ENCODE assay signal across 9 cellular contexts in genomic region chr6:154805288-154805911, GRCh38.
DNase-seq lines count a peak whose midpoint lies in the region; ATAC-seq, FAIRE-seq and TF ChIP-seq lines count a peak whose summit lies in the region.
"Had no signal": no experiment of that assay in that cellular context is flagged by ENCODE, and none has a peak within 500 bp of the region (broad histone marks: within the 10 kb centered on the region; RNA-seq: fewer than 3 reads in every experiment).

No MANE protein-coding gene starts in this region.

- H3K27ac Mint-ChIP-seq in activated T-helper 2 cell treated with anti-CD3 and anti-CD28 coated beads, Interferon-gamma antibody, Interleukin-2, Interleukin-4, amounts not matched to agents 10 μg/mL and 5 μg/mL and 100 μg/mL, durations not matched to agents 14 hours and 24 hours and 36 hours, result no peak overlapping the region
- H3K27ac Mint-ChIP-seq: stimulated activated naive CD8-positive, alpha-beta T cell treated with anti-CD3 and anti-CD28 coated beads, Interleukin-15, Interleukin-2, amounts not matched to agents 100 ng/mL and 50 ng/mL, for 24 hours had no signal

- FAIRE-seq in K562 (lab: Jason Lieb, UNC), result no peak

- CTCF ChIA-PET in GM10248 (lab: Yijun Ruan, JAX) (interaction anchor here (0.8 to 10.2 kb wide), 11 partner anchors 10 to 130 kb away, joined by 3 to 175 read pairs (median 3); no protein-coding TSS in a partner anchor), K562 (lab: Yijun Ruan, JAX; ENCODE audit: low intra/inter-chr PET ratio) (interaction anchor here (0.6 to 3.3 kb wide), 8 partner anchors 13 to 305 kb away, joined by 3 to 59 read pairs (median 4); no protein-coding TSS in a partner anchor)

- H3K36me3 Mint-ChIP-seq in activated T-helper 2 cell treated with anti-CD3 and anti-CD28 coated beads, Interferon-gamma antibody, Interleukin-2, Interleukin-4, amounts not matched to agents 10 μg/mL and 5 μg/mL and 100 μg/mL, durations not matched to agents 14 hours and 24 hours and 36 hours (ENCODE audit: low read depth), result peaks cover 54% of the 10 kb centered on the region

- no peaks in the 10 kb centered on the region for H3K4me1 ChIP-seq in K562 (replicated peaks in 1 of 2; ENCODE audit: control insufficient read depth in 2 of 2, insufficient read depth in 2 of 2, low read length in 2 of 2)
- no peaks in the 10 kb centered on the region for H3K4me1 ChIP-seq in left lung

- no peak overlapping the region for H3K4me3 ChIP-seq in K562
- H3K4me3 ChIP-seq in left lung, result no peak overlapping the region

- intact Hi-C loops in K562 (cut with micrococcal nuclease) (loop anchor here (1.0 to 10.0 kb wide), 4 partner anchors 73 to 651 kb away; partner anchors contain the start of gene SCAF8), left lung (cut with DNase I) (loop anchor here in 1 of 2 donors (10.0 kb wide), 1 partner anchor 131 kb away; no protein-coding TSS in a partner anchor)
- intact Hi-C loops in activated T-helper 2 cell treated with anti-CD3 and anti-CD28 coated beads, Interferon-gamma antibody, Interleukin-2, Interleukin-4, amounts not matched to agents 10 μg/mL and 5 μg/mL and 100 μg/mL, durations not matched to agents 14 hours and 24 hours and 36 hours (cut with micrococcal nuclease), result loop anchor here (1.0 kb wide), 2 partner anchors 72 to 130 kb away; partner anchors contain the start of gene SCAF8

- 0 out of 3 replicates have a peak, but pooled peaks cover under 1% of the 10 kb centered on the region for H3K79me2 ChIP-seq in K562 (ENCODE audit: control insufficient read depth, insufficient read depth, low read length)

- POLR2A ChIA-PET in GM10248 (lab: Yijun Ruan, JAX), result no interaction called here
- POLR2A ChIA-PET in K562 (lab: Yijun Ruan, JAX), result interaction anchor here (0.6 to 1.0 kb wide), 2 partner anchors 9 to 123 kb away, joined by 3 read pairs; no protein-coding TSS in a partner anchor

- no TSS peak for BruUV-seq in K562 (replicated peaks; lab: Mats Ljungman, UMichigan)

- DNase-seq in GM10248 (ENCODE audit: extremely low spot score) (peak; percentile 20), NCI-H1092 treated with DMSO at 0.1 percent for 48 hours (lab: John Stamatoyannopoulos, UW) (peak; percentile 31), K562 (ENCODE audit: extremely low read depth in 1 of 4, low spot score in 3 of 4) (peak; percentile 28 to 42 (median 34)), left lung (no peak), activated gamma-delta T cell treated with Interleukin-2 at 50 U/mL for 16 hours (no peak)
- no peak for DNase-seq in activated effector memory CD4-positive, alpha-beta T cell treated with anti-CD3 and anti-CD28 coated beads, Interleukin-2, amount 50 U/mL, for 16 hours
- no peak for DNase-seq in activated T-helper 2 cell treated with anti-CD3 and anti-CD28 coated beads, Interferon-gamma antibody, Interleukin-2, Interleukin-4, amounts not matched to agents 10 μg/mL and 5 μg/mL and 100 μg/mL, durations not matched to agents 14 hours and 24 hours and 36 hours (ENCODE audit: low spot score)

- TF ChIP-seq POLR2A in K562 (conservative IDR thresholded peaks at IDR 0.05), result no peak

- no peak overlapping the region for H3K27ac ChIP-seq in 22Rv1
- no peak overlapping the region for H3K27ac ChIP-seq in K562 (ENCODE audit: extremely low read depth, low read depth, low read length)
- H3K27ac ChIP-seq in left lung, result no peak overlapping the region

- ATAC-seq in K562, result peak; percentile 69; the same call in 2 of the 3 replicates
- peak; percentile 57 for ATAC-seq in left lung

- peaks cover 2% of the 10 kb centered on the region for H3K4me1 Mint-ChIP-seq in activated T-helper 2 cell treated with anti-CD3 and anti-CD28 coated beads, Interferon-gamma antibody, Interleukin-2, Interleukin-4, amounts not matched to agents 10 μg/mL and 5 μg/mL and 100 μg/mL, durations not matched to agents 14 hours and 24 hours and 36 hours (ENCODE audit: low read depth)

- no peaks in the 10 kb centered on the region for H3K27me3 Mint-ChIP-seq in activated T-helper 2 cell treated with anti-CD3 and anti-CD28 coated beads, Interferon-gamma antibody, Interleukin-2, Interleukin-4, amounts not matched to agents 10 μg/mL and 5 μg/mL and 100 μg/mL, durations not matched to agents 14 hours and 24 hours and 36 hours (ENCODE audit: low read depth)
- H3K27me3 Mint-ChIP-seq: stimulated activated naive CD8-positive, alpha-beta T cell treated with anti-CD3 and anti-CD28 coated beads, Interleukin-15, Interleukin-2, amounts not matched to agents 100 ng/mL and 50 ng/mL, for 24 hours had no signal

- in situ Hi-C loops in K562 (cut with MboI), result loop anchor here (25.0 kb wide), 1 partner anchor 643 kb away; no protein-coding TSS in a partner anchor

- H3K9me3 ChIP-seq in K562 (replicated peaks; ENCODE audit: control insufficient read depth, insufficient read depth, low read depth, low read length) (no peaks in the 10 kb centered on the region), left lung (no peaks in the 10 kb centered on the region)

- 35% methylated on average over 2 of the region's 2 CpGs for WGBS in K562 (ENCODE audit: insufficient coverage, low coverage, missing lambda C conversion rate)

- H3K27me3 ChIP-seq in K562 (ENCODE audit: control insufficient read depth in 2 of 2, insufficient read depth in 2 of 2, low read length in 2 of 2) (no peaks in the 10 kb centered on the region), left lung (no peaks in the 10 kb centered on the region)

- TF ChIP-seq EP300 in K562 (IDR thresholded peaks at IDR 0.05; ENCODE audit: low read length), result no peak

- no peaks in the 10 kb centered on the region for H3K9me1 ChIP-seq in K562 (ENCODE audit: control insufficient read depth, insufficient read depth, low read length)

- no peaks in the 10 kb centered on the region for H4K20me1 ChIP-seq in K562 (replicated peaks; ENCODE audit: control insufficient read depth, insufficient read depth, low read length)

- peaks cover 84% of the 10 kb centered on the region for H3K36me3 ChIP-seq in K562 (ENCODE audit: control insufficient read depth, insufficient read depth, low read length)
- H3K36me3 ChIP-seq in left lung, result peaks cover 4 to 40% of the 10 kb centered on the region in 2 donors

- H3K9me3 Mint-ChIP-seq in activated T-helper 2 cell treated with anti-CD3 and anti-CD28 coated beads, Interferon-gamma antibody, Interleukin-2, Interleukin-4, amounts not matched to agents 10 μg/mL and 5 μg/mL and 100 μg/mL, durations not matched to agents 14 hours and 24 hours and 36 hours, result no peaks in the 10 kb centered on the region
- H3K9me3 Mint-ChIP-seq: stimulated activated naive CD8-positive, alpha-beta T cell treated with anti-CD3 and anti-CD28 coated beads, Interleukin-15, Interleukin-2, amounts not matched to agents 100 ng/mL and 50 ng/mL, for 24 hours had no signal

- no peak overlapping the region for H3K9ac ChIP-seq in K562 (ENCODE audit: insufficient read depth in 1 of 2, low read depth in 2 of 2, low read length in 2 of 2)

- TF ChIP-seq CTCF in 22Rv1 (IDR thresholded peaks at IDR 0.05) (peak; percentile 65), GM10248 (IDR thresholded peaks at IDR 0.05; ENCODE audit: control extremely low read depth, extremely low read depth, low read depth, missing control alignments) (no peak), K562 (IDR thresholded peaks at IDR 0.05 in 2 of 3, conservative IDR thresholded peaks at IDR 0.05 in 1 of 3; ENCODE audit: insufficient read depth in 2 of 3, low read depth in 1 of 3, low read length in 3 of 3) (peak in 2 of 3 experiments; percentile 41 to 74; a peak in 3 of 6 replicates), left lung (IDR thresholded peaks at IDR 0.05) (no peak)

- H3K4me2 ChIP-seq in K562 (ENCODE audit: insufficient read depth, low read length), result no peak overlapping the region

- no peak overlapping the region for H2AFZ ChIP-seq in K562 (ENCODE audit: low read depth, low read length)

- TF ChIP-seq RAD21 in K562 (CRISPR knock-in tag; conservative IDR thresholded peaks at IDR 0.05 in 1 of 2, IDR thresholded peaks at IDR 0.05 in 1 of 2), result peak; percentile 61 to 63

- no peak overlapping the region for H3K4me3 Mint-ChIP-seq in activated T-helper 2 cell treated with anti-CD3 and anti-CD28 coated beads, Interferon-gamma antibody, Interleukin-2, Interleukin-4, amounts not matched to agents 10 μg/mL and 5 μg/mL and 100 μg/mL, durations not matched to agents 14 hours and 24 hours and 36 hours (ENCODE audit: low read depth)
- H3K4me3 Mint-ChIP-seq: stimulated activated naive CD8-positive, alpha-beta T cell treated with anti-CD3 and anti-CD28 coated beads, Interleukin-15, Interleukin-2, amounts not matched to agents 100 ng/mL and 50 ng/mL, for 24 hours had no signal

TF ChIP-seq in K562, 482 proteins besides CTCF, POLR2A, EP300 and RAD21 (continues in another document):
- peak; percentile 53 for TF ChIP-seq ZNF384 (IDR thresholded peaks at IDR 0.05; ENCODE audit: low read depth, low read length)

Comparison
In these comparisons a context has a peak if more than half of its experiments do, and no peak if none do; other contexts are left out.
1. CTCF ChIP-seq: peak in 22Rv1 (single experiment) and K562 (2 of 3); none in GM10248 (single experiment) and left lung (0 of 2).
2. DNase-seq: peak in GM10248 (single experiment), NCI-H1092 treated with DMSO at 0.1 percent for 48 hours (single experiment) and K562 (4 of 4); none in left lung (0 of 2), activated gamma-delta T cell treated with Interleukin-2 at 50 U/mL for 16 hours (single experiment), activated effector memory CD4-positive, alpha-beta T cell treated with anti-CD3 and anti-CD28 coated beads, Interleukin-2, amount 50 U/mL, for 16 hours (single experiment) and activated T-helper 2 cell treated with anti-CD3 and anti-CD28 coated beads, Interferon-gamma antibody, Interleukin-2, Interleukin-4, amounts not matched to agents 10 μg/mL and 5 μg/mL and 100 μg/mL, durations not matched to agents 14 hours and 24 hours and 36 hours (single experiment).